Comparison of ENCODE assay signal across 1 cellular context in the genomic region with DNA sequence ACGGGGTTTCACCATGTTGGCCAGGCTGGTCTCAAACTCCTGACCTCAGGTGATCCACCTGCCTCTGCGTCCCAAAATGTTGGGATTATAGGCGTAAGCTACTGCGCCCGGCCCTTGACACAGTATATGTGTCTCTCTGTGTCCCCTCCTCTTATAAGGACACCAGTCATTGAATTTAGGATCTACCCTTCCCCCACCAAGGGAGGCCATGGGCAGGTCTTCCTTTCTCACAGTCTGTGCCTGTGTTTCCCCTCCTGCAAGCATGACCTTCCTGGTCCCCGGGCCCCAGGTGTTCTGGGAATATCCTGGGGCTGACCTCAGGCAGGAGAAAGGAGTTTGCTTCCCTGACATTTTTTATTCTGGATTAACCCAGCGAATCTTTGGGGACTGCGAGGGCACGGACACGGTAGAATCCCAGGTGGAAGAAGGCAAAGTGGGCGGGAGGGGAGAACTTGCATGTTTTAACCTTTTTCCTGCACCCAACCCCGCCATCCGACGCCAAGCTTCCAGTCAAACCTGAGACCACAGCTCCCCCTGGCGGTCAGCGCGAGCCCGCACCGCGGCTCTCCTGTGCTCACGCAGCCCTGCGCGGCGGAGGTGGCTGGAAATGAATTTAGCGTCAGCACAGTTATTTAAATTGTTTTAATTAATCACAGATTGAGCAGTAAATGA.
TF ChIP-seq lines count a peak whose summit lies in the region.

No MANE protein-coding gene starts in this region.

TF ChIP-seq in SK-N-SH treated with all-trans-retinoic acid at 6 μM for 48 hours, 23 proteins besides CTCF, POLR2A, EP300 and RAD21 (continued from another document):
- TF ChIP-seq PATZ1 (CRISPR knock-in tag; IDR thresholded peaks at IDR 0.05; ENCODE audit: borderline replicate concordance) (no peak), ARNTL (CRISPR knock-in tag; IDR thresholded peaks at IDR 0.05; ENCODE audit: borderline replicate concordance, low read depth) (no peak), TCF4 (CRISPR knock-in tag; IDR thresholded peaks at IDR 0.05; ENCODE audit: borderline replicate concordance) (no peak), ZNF8 (CRISPR knock-in tag; IDR thresholded peaks at IDR 0.05) (no peak), PPARA (CRISPR knock-in tag; IDR thresholded peaks at IDR 0.05; ENCODE audit: borderline replicate concordance) (no peak), BACH2 (CRISPR knock-in tag; IDR thresholded peaks at IDR 0.05; ENCODE audit: borderline replicate concordance) (no peak), ZNF565 (CRISPR knock-in tag; conservative IDR thresholded peaks at IDR 0.05; ENCODE audit: low read depth) (no peak), ESRRG (CRISPR knock-in tag; IDR thresholded peaks at IDR 0.05) (no peak)
